12 cellular contexts compared by ENCODE assay signal in genomic region chr15:92958105-92958504, GRCh38. TPM values are rescaled to one million over a fixed set of nuclear protein-coding genes. Genes with fewer than 3 reads are reported as not detected.
DNase-seq lines count a peak whose midpoint lies in the region.
"Had no signal": no experiment of that assay in that cellular context is flagged by ENCODE, and none has a peak within 500 bp of the region (broad histone marks: within the 10 kb centered on the region; RNA-seq: fewer than 3 reads in every experiment).

No MANE protein-coding gene starts in this region.

- peaks cover 13% of the 10 kb centered on the region for H3K79me2 ChIP-seq in mesendoderm (ENCODE audit: control insufficient read depth, insufficient read depth, low read length)

- no peaks in the 10 kb centered on the region for H3K27me3 ChIP-seq in mesendoderm (ENCODE audit: insufficient read depth, low read length, poor library complexity)

- H3K27ac Mint-ChIP-seq in dendritic cell treated with granulocyte-macrophage colony-stimulating factor and Interleukin-4, amounts not matched to agents 40 ng/mL and 50 ng/mL, for 4 days = peak overlapping the region; percentile 72

- H3K36me3 Mint-ChIP-seq in dendritic cell treated with granulocyte-macrophage colony-stimulating factor and Interleukin-4, amounts not matched to agents 40 ng/mL and 50 ng/mL, for 4 days (ENCODE audit: low read depth) = peaks cover 98% of the 10 kb centered on the region

- H3K4ac ChIP-seq in mesendoderm (ENCODE audit: low read depth, low read length) = no peak overlapping the region

- DNase-seq in HCEC 1CT (peak; percentile 9), pons (ENCODE audit: low spot score) (no peak), GM19240 (ENCODE audit: insufficient read length, low spot score) (no peak), mesendoderm (no peak), dedifferentiated amniotic fluid mesenchymal stem cell (ENCODE audit: extremely low spot score) (no peak)
- DNase-seq in activated CD4-positive, alpha-beta T cell treated with anti-CD3 and anti-CD28 coated beads, Interleukin-2, amount 50 U/mL, for 48 hours = peak; percentile 45 to 57
- peak; percentile 12 to 75 for DNase-seq in stimulated activated CD4-positive, alpha-beta T cell treated with anti-CD3 and anti-CD28 coated beads, Interleukin-4, amount 100 ng/mL, for 4 hours
- DNase-seq: GF-D8 had no signal

- no peak overlapping the region for H3K4me3 Mint-ChIP-seq in dendritic cell treated with granulocyte-macrophage colony-stimulating factor and Interleukin-4, amounts not matched to agents 40 ng/mL and 50 ng/mL, for 4 days

- no peak overlapping the region for H2AK5ac ChIP-seq in mesendoderm (ENCODE audit: low read length)

- no peak overlapping the region for H3K4me2 ChIP-seq in mesendoderm (ENCODE audit: low read length)

- H3K36me3 ChIP-seq in mesendoderm (ENCODE audit: control insufficient read depth, insufficient read depth, low read length) = peaks cover 3% of the 10 kb centered on the region

- no peak overlapping the region for H2BK120ac ChIP-seq in mesendoderm (ENCODE audit: low read depth, low read length)

- H4K8ac ChIP-seq in mesendoderm (ENCODE audit: low read depth, low read length) = no peak overlapping the region

- WGBS in mesendoderm (ENCODE audit: extremely low coverage, insufficient coverage, low lambda C conversion rate) = no CpG with 5 or more reads among the region's 8 CpGs

- H3K56ac ChIP-seq in mesendoderm (ENCODE audit: low read length) = no peak overlapping the region

- H3K4me1 Mint-ChIP-seq in dendritic cell treated with granulocyte-macrophage colony-stimulating factor and Interleukin-4, amounts not matched to agents 40 ng/mL and 50 ng/mL, for 4 days (ENCODE audit: low read depth) = peaks cover 29% of the 10 kb centered on the region

- no peak overlapping the region for H2BK15ac ChIP-seq in mesendoderm (replicated peaks; ENCODE audit: low read depth)

- H3K27ac ChIP-seq in mesendoderm (ENCODE audit: low read depth, low read length) = no peak overlapping the region

- no peak overlapping the region for H3K9ac ChIP-seq in mesendoderm (ENCODE audit: low read length)

- no peak overlapping the region for H4K5ac ChIP-seq in mesendoderm (ENCODE audit: low read length)

- H3K79me1 ChIP-seq in mesendoderm (ENCODE audit: low read length) = peaks cover 2% of the 10 kb centered on the region

- no peak overlapping the region for H3K18ac ChIP-seq in mesendoderm (ENCODE audit: low read length)

- no peaks in the 10 kb centered on the region for H3K4me1 ChIP-seq in mesendoderm (ENCODE audit: control insufficient read depth, low read depth, low read length)

- no peaks in the 10 kb centered on the region for H3K9me3 Mint-ChIP-seq in dendritic cell treated with granulocyte-macrophage colony-stimulating factor and Interleukin-4, amounts not matched to agents 40 ng/mL and 50 ng/mL, for 4 days

- intact Hi-C loops in dendritic cell treated with granulocyte-macrophage colony-stimulating factor and Interleukin-4, amounts not matched to agents 40 ng/mL and 50 ng/mL, for 4 days (cut with micrococcal nuclease) = loop anchor here (5.0 kb wide), 1 partner anchor 36 kb away; no protein-coding TSS in a partner anchor

- no peak overlapping the region for H3K23ac ChIP-seq in mesendoderm (ENCODE audit: low read length)

- no peak overlapping the region for H2BK5ac ChIP-seq in mesendoderm (ENCODE audit: low read length)

- H3K4me3 ChIP-seq in mesendoderm (ENCODE audit: low read length) = no peak overlapping the region
- H3K4me3 ChIP-seq: coronary artery, lung, thoracic aorta had no signal

- no peaks in the 10 kb centered on the region for H3K27me3 Mint-ChIP-seq in dendritic cell treated with granulocyte-macrophage colony-stimulating factor and Interleukin-4, amounts not matched to agents 40 ng/mL and 50 ng/mL, for 4 days

RNA-seq across cellular contexts. Expression of gene CHD2, which starts 58.0 kb away (rescaled TPM):
- polyA plus RNA-seq in mesendoderm (2013, experiment 1 of 2) = 46.2 TPM
- polyA plus RNA-seq in mesendoderm (2013, experiment 2 of 2) = 51.0 TPM

Comparison
In these comparisons a context has a peak if more than half of its experiments do, and no peak if none do; other contexts are left out.
1. DNase-seq: peak in HCEC 1CT (single experiment), activated CD4-positive, alpha-beta T cell treated with anti-CD3 and anti-CD28 coated beads, Interleukin-2, amount 50 U/mL, for 48 hours (2 of 2) and stimulated activated CD4-positive, alpha-beta T cell treated with anti-CD3 and anti-CD28 coated beads, Interleukin-4, amount 100 ng/mL, for 4 hours (2 of 2); none in pons (single experiment), GM19240 (single experiment), mesendoderm (single experiment) and dedifferentiated amniotic fluid mesenchymal stem cell (single experiment).